ENCODE assay signal across 11 cellular contexts in the genomic region with DNA sequence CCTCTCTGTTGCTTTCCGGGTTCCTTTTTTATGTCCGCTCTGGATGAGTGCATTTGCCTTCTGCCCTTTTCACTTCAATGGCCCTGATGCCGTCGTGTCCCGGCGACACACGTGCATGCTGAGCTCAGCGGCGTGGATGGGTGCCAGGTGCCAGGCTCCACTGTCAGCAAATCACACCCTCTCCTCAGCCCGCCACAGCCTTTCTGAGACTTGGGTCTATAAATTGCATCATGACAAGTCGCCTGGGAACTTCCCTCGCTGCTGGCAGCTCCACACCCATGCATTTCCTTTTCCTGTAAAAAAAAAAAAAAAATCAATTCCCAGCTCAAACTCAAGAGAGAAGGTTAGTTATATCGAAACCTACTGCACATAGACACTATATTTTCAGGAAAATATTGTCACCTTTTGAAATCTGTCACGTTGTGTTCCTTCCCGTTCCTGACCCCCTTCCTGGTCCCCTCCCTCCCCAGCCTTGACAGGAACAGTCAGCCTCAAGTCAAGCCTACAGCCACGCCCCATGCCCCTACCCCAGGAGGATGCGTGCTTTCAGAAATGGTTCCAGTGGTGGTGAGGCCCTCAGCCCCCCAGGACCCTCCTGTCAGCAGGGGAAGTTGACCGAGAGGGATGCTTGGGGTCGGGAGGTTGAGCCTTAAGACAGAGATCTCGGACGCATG.
DNase-seq lines count a peak whose midpoint lies in the region; ATAC-seq, FAIRE-seq and TF ChIP-seq lines count a peak whose summit lies in the region.
"Had no signal": no experiment of that assay in that cellular context is flagged by ENCODE, and none has a peak within 500 bp of the region (broad histone marks: within the 10 kb centered on the region; RNA-seq: fewer than 3 reads in every experiment).

No MANE protein-coding gene starts in this region.

- H3K27ac Mint-ChIP-seq in CD4-positive, alpha-beta T cell = no peak overlapping the region
- H3K27ac Mint-ChIP-seq in activated CD4-positive, alpha-beta T cell treated with anti-CD3 and anti-CD28 coated beads, Interleukin-2, amount 10 ng/mL, durations not matched to agents 7 days and 5 days = no peak overlapping the region

- TF ChIP-seq CTCF in CD4-positive, alpha-beta T cell (IDR thresholded peaks at IDR 0.05) = no peak
- TF ChIP-seq CTCF in foreskin fibroblast (IDR thresholded peaks at IDR 0.05; ENCODE audit: low read depth, low read length) = no peak

- H3K4me3 ChIP-seq in small intestine (ENCODE audit: low read depth in 1 of 2, low read length in 2 of 2) (no peak overlapping the region), foreskin fibroblast (ENCODE audit: low read depth in 1 of 2, low read length in 2 of 2) (no peak overlapping the region)

- WGBS in small intestine, 3 donors = 55 to 67% (median 60%) methylated on average over 21 of the region's 21 CpGs

- peaks cover 18% of the 10 kb centered on the region for H3K4me1 Mint-ChIP-seq in CD4-positive, alpha-beta T cell (ENCODE audit: low read depth)
- peaks cover 15% of the 10 kb centered on the region for H3K4me1 Mint-ChIP-seq in activated CD4-positive, alpha-beta T cell treated with anti-CD3 and anti-CD28 coated beads, Interleukin-2, amount 10 ng/mL, durations not matched to agents 7 days and 5 days

- POLR2A ChIA-PET in CD4-positive, alpha-beta T cell (lab: Charles Lee) = no interaction called here
- POLR2A ChIA-PET in activated CD4-positive, alpha-beta T cell treated with anti-CD3 and anti-CD28 coated beads, Interleukin-2, amount 10 ng/mL, durations not matched to agents 7 days and 5 days (lab: Charles Lee) = no interaction called here

- FAIRE-seq in small intestine (lab: Jason Lieb, UNC) (no peak), H54 (lab: Jason Lieb, UNC) (no peak)

- intact Hi-C loops in CD4-positive, alpha-beta T cell (cut with DNase I, micrococcal nuclease) = no loop called here
- intact Hi-C loops in head of caudate nucleus (cut with DNase I) = no loop called here

- peaks cover 12% of the 10 kb centered on the region for H3K27me3 Mint-ChIP-seq in CD4-positive, alpha-beta T cell
- H3K27me3 Mint-ChIP-seq in activated CD4-positive, alpha-beta T cell treated with anti-CD3 and anti-CD28 coated beads, Interleukin-2, amount 10 ng/mL, durations not matched to agents 7 days and 5 days = peaks cover 4% of the 10 kb centered on the region

- H3K36me3 Mint-ChIP-seq in CD4-positive, alpha-beta T cell (ENCODE audit: low read depth) = no peaks in the 10 kb centered on the region
- peaks cover 2% of the 10 kb centered on the region for H3K36me3 Mint-ChIP-seq in activated CD4-positive, alpha-beta T cell treated with anti-CD3 and anti-CD28 coated beads, Interleukin-2, amount 10 ng/mL, durations not matched to agents 7 days and 5 days (ENCODE audit: low read depth)
- H3K36me3 Mint-ChIP-seq: CD14-positive monocyte had no signal

- DNase-seq in CD4-positive, alpha-beta T cell = peak in 3 of 10 experiments; percentile 5 to 28 (median 17)
- DNase-seq in activated CD4-positive, alpha-beta T cell treated with anti-CD3 and anti-CD28 coated beads, Interleukin-2, amount 10 ng/mL, durations not matched to agents 7 days and 5 days = peak; percentile 12
- DNase-seq in head of caudate nucleus (peak in 26 of 42 donors; percentile 4 to 67 (median 18)), small intestine (peak; percentile 7), retina (no peak), foreskin fibroblast (no peak), H54 (ENCODE audit: insufficient read length, low spot score) (no peak), hypothalamus (lab: John Stamatoyannopoulos, UW) (no peak)
- DNase-seq: amygdala, NCI-H510A treated with DMSO at 0.1 percent for 48 hours had no signal

- CTCF ChIA-PET in CD4-positive, alpha-beta T cell (lab: Charles Lee) = interaction anchor here (0.5 kb wide), 1 partner anchor 144 kb away, joined by 4 read pairs; no protein-coding TSS in a partner anchor
- CTCF ChIA-PET in activated CD4-positive, alpha-beta T cell treated with anti-CD3 and anti-CD28 coated beads, Interleukin-2, amount 10 ng/mL, durations not matched to agents 7 days and 5 days (lab: Charles Lee) = interaction anchor here (0.5 kb wide), 1 partner anchor 325 kb away, joined by 4 read pairs; no protein-coding TSS in a partner anchor

- H3K9me3 ChIP-seq in CD4-positive, alpha-beta T cell (ENCODE audit: control insufficient read depth, low read length) = no peaks in the 10 kb centered on the region
- no peaks in the 10 kb centered on the region for H3K9me3 ChIP-seq in small intestine (ENCODE audit: control insufficient read depth, low read depth)

- no peaks in the 10 kb centered on the region for H3K27me3 ChIP-seq in CD4-positive, alpha-beta T cell (ENCODE audit: control insufficient read depth, insufficient read depth, low read length)
- H3K27me3 ChIP-seq in small intestine (ENCODE audit: control insufficient read depth in 2 of 2, insufficient read depth in 2 of 2, low read length in 2 of 2) = no peaks in the 10 kb centered on the region

- H3K36me3 ChIP-seq in small intestine (ENCODE audit: control insufficient read depth in 2 of 2, insufficient read depth in 2 of 2, low read length in 2 of 2) = no peaks in the 10 kb centered on the region

- no peaks in the 10 kb centered on the region for H3K4me1 ChIP-seq in small intestine (ENCODE audit: control insufficient read depth in 2 of 2, insufficient read depth in 1 of 2, low read depth in 1 of 2, low read length in 1 of 2)

- H3K9me3 Mint-ChIP-seq in CD4-positive, alpha-beta T cell = no peaks in the 10 kb centered on the region
- H3K9me3 Mint-ChIP-seq in activated CD4-positive, alpha-beta T cell treated with anti-CD3 and anti-CD28 coated beads, Interleukin-2, amount 10 ng/mL, durations not matched to agents 7 days and 5 days = peaks cover 20% of the 10 kb centered on the region

- no peak for TF ChIP-seq POLR2A in H54 (IDR thresholded peaks at IDR 0.05; ENCODE audit: low read depth, low read length)

- H3K4me3 Mint-ChIP-seq in CD4-positive, alpha-beta T cell = no peak overlapping the region
- H3K4me3 Mint-ChIP-seq in activated CD4-positive, alpha-beta T cell treated with anti-CD3 and anti-CD28 coated beads, Interleukin-2, amount 10 ng/mL, durations not matched to agents 7 days and 5 days = no peak overlapping the region

- ATAC-seq in CD4-positive, alpha-beta T cell (ENCODE audit: poor library complexity) = peak; percentile 60

- no peak overlapping the region for H3K27ac ChIP-seq in CD4-positive, alpha-beta T cell (ENCODE audit: low read depth, low read length)
- peak overlapping the region in 1 of 2 donors; percentile 41 for H3K27ac ChIP-seq in small intestine (ENCODE audit: low read depth in 1 of 2, low read length in 1 of 2)

Comparison
In these comparisons a context has a peak if more than half of its experiments do, and no peak if none do; other contexts are left out.
1. DNase-seq: peak in activated CD4-positive, alpha-beta T cell treated with anti-CD3 and anti-CD28 coated beads, Interleukin-2, amount 10 ng/mL, durations not matched to agents 7 days and 5 days (single experiment), head of caudate nucleus (26 of 42) and small intestine (single experiment); none in retina (single experiment), foreskin fibroblast (0 of 2), H54 (single experiment) and hypothalamus (0 of 51).